In genomic region chr11:121482231-121483129, GRCh38 we compare ENCODE assay signal across 8 cellular contexts. TPM values are rescaled to one million over a fixed set of nuclear protein-coding genes. Genes with fewer than 3 reads are reported as not detected.
DNase-seq lines count a peak whose midpoint lies in the region; ATAC-seq, FAIRE-seq and TF ChIP-seq lines count a peak whose summit lies in the region.

No MANE protein-coding gene starts in this region.

- DNase-seq in HL-60 (ENCODE audit: low read depth in 1 of 2, low spot score in 1 of 2) (peak in 1 of 2 experiments; percentile 81), activated T-cell treated with anti-CD3 and anti-CD28 coated beads for 1 hour (ENCODE audit: low read depth) (peak; percentile 42), medulla oblongata (ENCODE audit: extremely low spot score) (peak; percentile 75), colonic mucosa (no peak), HuH-7 (ENCODE audit: low spot score) (no peak), frontal cortex (ENCODE audit: low spot score in 2 of 2) (no peak)

- peak; percentile 92 for ATAC-seq in GM21390 (IDR thresholded peaks at IDR 0.05; ENCODE audit: unreplicated experiment)

- no peaks in the 10 kb centered on the region for H3K27me3 ChIP-seq in HL-60 (ENCODE audit: insufficient read depth, poor library complexity, severe bottlenecking)
- no peaks in the 10 kb centered on the region for H3K27me3 ChIP-seq in colonic mucosa

- intact Hi-C loops in colonic mucosa (cut with DNase I), result no loop called here

- H3K27ac ChIP-seq in HL-60 (replicated peaks), result peak overlapping the region; percentile 71
- H3K27ac ChIP-seq in colonic mucosa, result no peak overlapping the region

- no peak overlapping the region for H3K9ac ChIP-seq in colonic mucosa (ENCODE audit: low read depth in 2 of 2, low read length in 2 of 2)

- no peaks in the 10 kb centered on the region for H3K9me3 ChIP-seq in colonic mucosa

- H3K4me3 ChIP-seq in GM08714 (ENCODE audit: low read length) (peak overlapping the region; percentile 64; the same call in 1 of the 2 replicates), HL-60 (replicated peaks; ENCODE audit: insufficient read depth, low read length) (no peak overlapping the region), colonic mucosa (no peak overlapping the region)

- TF ChIP-seq CTCF in HL-60 (IDR thresholded peaks at IDR 0.05; ENCODE audit: insufficient read depth, low read length), result no peak
- no peak for TF ChIP-seq CTCF in colonic mucosa (IDR thresholded peaks at IDR 0.05)

- FAIRE-seq in frontal cortex (lab: Jason Lieb, UNC), result no peak

- H3K36me3 ChIP-seq in colonic mucosa, result no peaks in the 10 kb centered on the region

- H3K4me1 ChIP-seq in colonic mucosa, result no peaks in the 10 kb centered on the region

RNA-seq across cellular contexts. Expression of gene SORL1, which starts 30.4 kb away (rescaled TPM):
- total RNA-seq in colonic mucosa (100 to 1,000 TPM in 1 of 2 donors, 10 to 100 TPM in 1; 66.1 to 121 TPM), frontal cortex (42.8 TPM)

Comparison
In these comparisons a context has a peak if more than half of its experiments do, and no peak if none do; other contexts are left out.
1. DNase-seq: peak in activated T-cell treated with anti-CD3 and anti-CD28 coated beads for 1 hour (single experiment) and medulla oblongata (single experiment); none in colonic mucosa (single experiment), HuH-7 (single experiment) and frontal cortex (0 of 2).